13 cellular contexts compared by ENCODE assay signal in genomic region chr7:24284699-24285506, GRCh38. TPM values are rescaled to one million over a fixed set of nuclear protein-coding genes. Genes with fewer than 3 reads are reported as not detected.
DNase-seq lines count a peak whose midpoint lies in the region; ATAC-seq and TF ChIP-seq lines count a peak whose summit lies in the region.
"Had no signal": no experiment of that assay in that cellular context is flagged by ENCODE, and none has a peak within 500 bp of the region (broad histone marks: within the 10 kb centered on the region; RNA-seq: fewer than 3 reads in every experiment).

No MANE protein-coding gene starts in this region.

- no peak for ATAC-seq in activated CD4-positive, alpha-beta T cell treated with anti-CD3 and anti-CD28 coated beads for 36 hours
- no peak for ATAC-seq in T-helper 17 cell
- ATAC-seq in HG02610 (IDR thresholded peaks at IDR 0.05; ENCODE audit: unreplicated experiment), result no peak
- no peak for ATAC-seq in GM18498 (IDR thresholded peaks at IDR 0.05; ENCODE audit: unreplicated experiment)
- ATAC-seq in HG03039 (IDR thresholded peaks at IDR 0.05; ENCODE audit: unreplicated experiment), result no peak
- ATAC-seq: K562 had no signal

- DNase-seq in activated CD4-positive, alpha-beta T cell treated with anti-CD3 and anti-CD28 coated beads for 36 hours, result peak; percentile 11
- no peak for DNase-seq in activated CD4-positive, alpha-beta T cell treated with anti-CD3 and anti-CD28 coated beads for 4 hours
- no peak for DNase-seq in T-helper 17 cell
- DNase-seq in iPS-NIHi11 (ENCODE audit: low spot score), result peak; percentile 67
- peak; percentile 70 for DNase-seq in spleen
- DNase-seq: activated CD4-positive, CD25-positive, alpha-beta regulatory T cell; caudate nucleus; hippocampal formation had no signal

- POLR2A ChIA-PET in activated CD4-positive, alpha-beta T cell treated with anti-CD3 and anti-CD28 coated beads for 36 hours (lab: Charles Lee), result no interaction called here

- CTCF ChIA-PET in activated CD4-positive, alpha-beta T cell treated with anti-CD3 and anti-CD28 coated beads for 36 hours (lab: Charles Lee), result no interaction called here

- no peak overlapping the region for H3K27ac ChIP-seq in spleen
- H3K27ac ChIP-seq: skin epidermis had no signal

- no peaks in the 10 kb centered on the region for H3K36me3 Mint-ChIP-seq in activated CD4-positive, alpha-beta T cell treated with anti-CD3 and anti-CD28 coated beads for 36 hours (ENCODE audit: low read depth)
- H3K36me3 Mint-ChIP-seq in T-helper 17 cell (ENCODE audit: low read depth), result peaks cover 2% of the 10 kb centered on the region

- H3K9me3 Mint-ChIP-seq in activated CD4-positive, alpha-beta T cell treated with anti-CD3 and anti-CD28 coated beads for 36 hours (ENCODE audit: low read depth), result no peaks in the 10 kb centered on the region

- no peak overlapping the region for H3K27ac Mint-ChIP-seq in activated CD4-positive, alpha-beta T cell treated with anti-CD3 and anti-CD28 coated beads for 36 hours
- no peak overlapping the region for H3K27ac Mint-ChIP-seq in T-helper 17 cell

- H3K4me3 ChIP-seq in spleen, result peak overlapping the region in 5 of 8 donors; percentile 14 to 62 (median 22)
- H3K4me3 ChIP-seq: K562, skin epidermis had no signal

- intact Hi-C loops in activated CD4-positive, alpha-beta T cell treated with anti-CD3 and anti-CD28 coated beads for 36 hours (cut with DNase I, micrococcal nuclease), result loop anchor here (10.0 kb wide), 2 partner anchors 420 to 810 kb away; partner anchors contain the start of gene IGF2BP3 (in 1 of the 2)
- intact Hi-C loops in spleen (cut with DNase I; ENCODE audit: low total_unique reads), result no loop called here

- H3K4me3 Mint-ChIP-seq in activated CD4-positive, alpha-beta T cell treated with anti-CD3 and anti-CD28 coated beads for 36 hours, result peak overlapping the region; percentile 37
- peak overlapping the region; percentile 87 for H3K4me3 Mint-ChIP-seq in T-helper 17 cell

- H3K27me3 ChIP-seq in spleen (replicated peaks in 1 of 7), result peaks cover 3 to 98% (median 39%) of the 10 kb centered on the region in 7 donors

- peaks cover 7 to 24% (median 21%) of the 10 kb centered on the region in 6 donors for H3K4me1 ChIP-seq in spleen

- WGBS in spleen, 5 donors, result 4 to 12% (median 7%) methylated on average over 35 to 51 of the region's 51 CpGs

- H3K4me1 Mint-ChIP-seq in activated CD4-positive, alpha-beta T cell treated with anti-CD3 and anti-CD28 coated beads for 36 hours, result peaks cover 17% of the 10 kb centered on the region
- peaks cover 9% of the 10 kb centered on the region for H3K4me1 Mint-ChIP-seq in T-helper 17 cell

- H3K9me3 ChIP-seq in T-helper 17 cell (ENCODE audit: control insufficient read depth, low read length, poor library complexity, severe bottlenecking) (no peaks in the 10 kb centered on the region), spleen (no peaks in the 10 kb centered on the region)

- H3K27me3 Mint-ChIP-seq in activated CD4-positive, alpha-beta T cell treated with anti-CD3 and anti-CD28 coated beads for 36 hours, result peaks cover 47% of the 10 kb centered on the region
- peaks cover 51% of the 10 kb centered on the region for H3K27me3 Mint-ChIP-seq in T-helper 17 cell

- TF ChIP-seq POLR2A in spleen (IDR thresholded peaks at IDR 0.05), result no peak

- no peaks in the 10 kb centered on the region for H3K36me3 ChIP-seq in spleen

- no peak for TF ChIP-seq CTCF in spleen (IDR thresholded peaks at IDR 0.05 in 8 of 11, conservative IDR thresholded peaks at IDR 0.05 in 3 of 11)

RNA-seq across cellular contexts. Expression of gene NPY, which starts 0.9 kb away (rescaled TPM):
- total RNA-seq in activated CD4-positive, alpha-beta T cell treated with anti-CD3 and anti-CD28 coated beads for 36 hours, result not detected
- not detected for total RNA-seq in T-helper 17 cell
- not detected for total RNA-seq in spleen
- 1 to 10 TPM in 1 of 3 donors, under 1 TPM in 1, not detected in 1; 0.56 to 1.1 TPM for polyA plus RNA-seq in spleen
- total RNA-seq: K562 had no signal
- polyA plus RNA-seq: K562 had no signal

Comparison
In these comparisons a context has a peak if more than half of its experiments do, and no peak if none do; other contexts are left out.
1. DNase-seq: peak in activated CD4-positive, alpha-beta T cell treated with anti-CD3 and anti-CD28 coated beads for 36 hours (single experiment), iPS-NIHi11 (single experiment) and spleen (single experiment); none in activated CD4-positive, alpha-beta T cell treated with anti-CD3 and anti-CD28 coated beads for 4 hours (0 of 2) and T-helper 17 cell (0 of 3).